8 cellular contexts compared by ENCODE assay signal in genomic region chr12:109428038-109428629, GRCh38. TPM values are rescaled to one million over a fixed set of nuclear protein-coding genes. Genes with fewer than 3 reads are reported as not detected.
A peak's percentile ranks its signal among the peaks of the same experiment; 100 is the strongest.
DNase-seq lines count a peak whose midpoint lies in the region; ATAC-seq, FAIRE-seq and TF ChIP-seq lines count a peak whose summit lies in the region.

No MANE protein-coding gene starts in this region.

- TF ChIP-seq CTCF in WTC11 (IDR thresholded peaks at IDR 0.05) = peak; percentile 94
- TF ChIP-seq CTCF in bronchial epithelial cell (IDR thresholded peaks at IDR 0.05; ENCODE audit: insufficient read depth, low read length, severe bottlenecking) = peak; percentile 94

- peak; percentile 67 for ATAC-seq in HG02759 (IDR thresholded peaks at IDR 0.05; ENCODE audit: unreplicated experiment)
- ATAC-seq in WTC11 = peak; percentile 91
- ATAC-seq in HG02973 (IDR thresholded peaks at IDR 0.05; ENCODE audit: unreplicated experiment) = no peak

- peak; percentile 20 for DNase-seq in DMS153 (lab: John Stamatoyannopoulos, UW)
- peak; percentile 85 for DNase-seq in NCI-H2227 (lab: John Stamatoyannopoulos, UW; ENCODE audit: unreplicated experiment)
- peak; percentile 86 for DNase-seq in WTC11 (ENCODE audit: low spot score)
- peak; percentile 69 for DNase-seq in bronchial epithelial cell (ENCODE audit: low read depth)
- peak; percentile 29 for DNase-seq in kidney glomerular epithelial cell (lab: John Stamatoyannopoulos, UW)
- peak; percentile 52 for DNase-seq in stimulated activated CD4-positive, alpha-beta T cell treated with anti-CD3 and anti-CD28 coated beads, Interleukin-2, amount 100 ng/mL, for 4 hours (ENCODE audit: low read depth)

- no peak overlapping the region for H3K4me3 ChIP-seq in bronchial epithelial cell (ENCODE audit: low read depth, low read length)

- H3K36me3 Mint-ChIP-seq in WTC11 = no peaks in the 10 kb centered on the region

- H3K36me3 ChIP-seq in bronchial epithelial cell (ENCODE audit: control insufficient read depth, insufficient read depth, low read length) = no peaks in the 10 kb centered on the region

- H3K27me3 ChIP-seq in bronchial epithelial cell (ENCODE audit: control insufficient read depth, insufficient read depth, low read length) = no peaks in the 10 kb centered on the region

- H3K27ac Mint-ChIP-seq in WTC11 = no peak overlapping the region

- 0 out of 2 replicates have a peak, but pooled peaks cover 3% of the 10 kb centered on the region for H3K27me3 Mint-ChIP-seq in WTC11 (ENCODE audit: low read depth)

- H3K4me1 Mint-ChIP-seq in WTC11 = peaks cover 9% of the 10 kb centered on the region

- FAIRE-seq in bronchial epithelial cell (lab: Jason Lieb, UNC) = no peak

- CTCF ChIA-PET in WTC11 (lab: Charles Lee) = interaction anchor here (0.5 to 3.2 kb wide), 74 partner anchors 9 to 1052 kb away, joined by 3 to 24 read pairs (median 4); partner anchors contain the start of genes FOXN4, KCTD10, MMAB and MVK

- POLR2A ChIA-PET in WTC11 (lab: Charles Lee) = no interaction called here

- no peak overlapping the region for H3K4me3 Mint-ChIP-seq in WTC11

- H3K9me3 Mint-ChIP-seq in WTC11 = peaks cover 5% of the 10 kb centered on the region; the same call in 1 of the 2 replicates

TF ChIP-seq in WTC11, 78 proteins besides CTCF, POLR2A, EP300 and RAD21:
- TF ChIP-seq FOXK1 (CRISPR knock-in tag; IDR thresholded peaks at IDR 0.05) (0 out of 2 replicates have a peak, but pooled peaks have one; percentile 29), TCF7 (CRISPR knock-in tag; IDR thresholded peaks at IDR 0.05; ENCODE audit: low read depth) (no peak)

RNA-seq across cellular contexts. Expression of gene KCTD10, which starts 49.0 kb away (rescaled TPM):
- 35.1 to 44.7 TPM (median 37.6 TPM) in 3 replicates for total RNA-seq in WTC11 (2021)
- total RNA-seq in bronchial epithelial cell = 20.8 and 22.9 TPM in 2 replicates

RNA-seq across cellular contexts. Expression of gene UBE3B, which starts 49.3 kb away (rescaled TPM):
- 28.9 to 32.2 TPM (median 29.3 TPM) in 3 replicates for total RNA-seq in WTC11 (2021)
- total RNA-seq in bronchial epithelial cell = 32.4 and 32.6 TPM in 2 replicates

Comparison
In these comparisons a context has a peak if more than half of its experiments do, and no peak if none do; other contexts are left out.
1. DNase-seq: peak in every context shown above with its lines; median percentile 86 in WTC11; 85 in NCI-H2227; 69 in bronchial epithelial cell; 52 in stimulated activated CD4-positive, alpha-beta T cell treated with anti-CD3 and anti-CD28 coated beads, Interleukin-2, amount 100 ng/mL, for 4 hours; 29 in kidney glomerular epithelial cell; 20 in DMS153.